In the genomic region with DNA sequence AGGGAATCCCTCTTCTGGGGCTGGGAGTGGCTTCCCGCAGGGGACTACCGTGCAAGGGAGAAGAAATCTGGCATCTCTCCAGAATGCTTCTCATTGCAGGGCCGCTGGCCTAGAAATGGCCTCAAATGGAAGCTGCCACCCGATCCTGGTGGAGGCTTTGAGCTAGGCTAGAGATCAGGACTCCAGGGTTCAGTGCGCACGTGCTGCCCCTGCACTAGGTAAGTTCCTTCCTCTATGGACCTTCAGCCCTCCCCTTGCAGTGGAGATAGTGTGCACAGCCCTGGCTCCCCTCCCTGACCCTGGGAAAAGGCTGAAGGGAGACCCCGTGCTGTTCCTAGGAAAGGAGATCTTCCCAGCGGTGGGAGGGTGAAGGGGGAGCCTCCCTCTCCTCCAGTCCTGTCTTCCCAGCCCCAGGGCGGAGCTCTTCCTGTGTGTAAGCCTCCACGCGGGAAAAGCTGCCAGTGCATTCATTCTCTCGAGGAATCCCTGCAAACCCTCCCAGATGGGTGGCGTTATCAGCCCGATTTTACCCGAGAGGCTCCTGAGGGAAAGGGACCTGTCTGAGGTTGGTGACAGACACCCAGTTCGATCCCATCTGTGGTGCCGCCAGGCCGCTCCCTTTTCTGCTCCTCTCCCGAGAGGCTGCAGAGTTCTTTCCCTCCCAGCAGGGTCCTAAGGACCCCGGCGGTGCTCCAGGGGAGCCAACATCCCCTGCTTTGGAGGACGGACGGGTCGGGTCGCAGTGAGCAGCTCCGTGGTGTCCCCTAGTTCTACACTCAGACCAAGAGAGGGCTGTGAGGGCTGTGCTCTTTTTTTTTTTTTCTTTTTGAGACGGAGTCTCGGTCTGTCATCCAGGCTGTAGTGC, we compare ENCODE assay signal across 8 cellular contexts. TPM values are rescaled to one million over a fixed set of nuclear protein-coding genes. Genes with fewer than 3 reads are reported as not detected.
A peak's percentile ranks its signal among the peaks of the same experiment; 100 is the strongest.
DNase-seq lines count a peak whose midpoint lies in the region; ATAC-seq and TF ChIP-seq lines count a peak whose summit lies in the region.

No MANE protein-coding gene starts in this region.

- H3K4me1 Mint-ChIP-seq in stimulated activated naive B cell treated with anti-CD40 and anti-IgM and Interleukin-4, amounts not matched to agents 10 μg/mL and 1 μg/mL and 100 μg/mL, for 72 hours, result peaks cover 7 to 22% of the 10 kb centered on the region in 2 donors

- peak overlapping the region; percentile 71 for H3K27ac Mint-ChIP-seq in stimulated activated naive B cell treated with anti-CD40 and anti-IgM and Interleukin-4, amounts not matched to agents 10 μg/mL and 1 μg/mL and 100 μg/mL, for 72 hours

- H3K27me3 Mint-ChIP-seq in stimulated activated naive B cell treated with anti-CD40 and anti-IgM and Interleukin-4, amounts not matched to agents 10 μg/mL and 1 μg/mL and 100 μg/mL, for 72 hours, result peaks cover 27 to 50% of the 10 kb centered on the region in 2 donors

- no peak for ATAC-seq in Right ventricle myocardium superior (ENCODE audit: poor library complexity)
- ATAC-seq in stimulated activated naive B cell treated with anti-CD40 and anti-IgM and Interleukin-4, amounts not matched to agents 10 μg/mL and 1 μg/mL and 100 μg/mL, for 72 hours (replicated peaks), result peak in 1 of 2 donors; percentile 10
- ATAC-seq in HG02623 (IDR thresholded peaks at IDR 0.05; ENCODE audit: unreplicated experiment), result no peak
- ATAC-seq in GM21390 (IDR thresholded peaks at IDR 0.05; ENCODE audit: unreplicated experiment), result no peak

- no peak overlapping the region for H3K27ac ChIP-seq in right atrium auricular region
- H3K27ac ChIP-seq in VCaP, result peak overlapping the region; percentile 88

- no peak for TF ChIP-seq CTCF in right atrium auricular region (IDR thresholded peaks at IDR 0.05)
- no peak for TF ChIP-seq CTCF in VCaP (conservative IDR thresholded peaks at IDR 0.05)
- no peak for TF ChIP-seq CTCF in fibroblast of pulmonary artery (IDR thresholded peaks at IDR 0.05; ENCODE audit: low read length, missing control alignments)

- H3K36me3 ChIP-seq in right atrium auricular region, result no peaks in the 10 kb centered on the region

- peaks cover 5 to 22% of the 10 kb centered on the region in 2 donors for H3K4me1 ChIP-seq in right atrium auricular region

- H3K27me3 ChIP-seq in right atrium auricular region, result no peaks in the 10 kb centered on the region

- intact Hi-C loops in Right ventricle myocardium superior (cut with DNase I), result no loop called here

- H3K36me3 Mint-ChIP-seq in stimulated activated naive B cell treated with anti-CD40 and anti-IgM and Interleukin-4, amounts not matched to agents 10 μg/mL and 1 μg/mL and 100 μg/mL, for 72 hours, result no peaks in the 10 kb centered on the region

- no peak for DNase-seq in right atrium auricular region (ENCODE audit: low spot score)
- DNase-seq in Right ventricle myocardium superior, result no peak
- peak; percentile 51 for DNase-seq in fibroblast of pulmonary artery (ENCODE audit: low read depth)
- no peak for DNase-seq in stimulated activated naive B cell treated with anti-CD40 and anti-IgM and Interleukin-4, amounts not matched to agents 10 μg/mL and 1 μg/mL and 100 μg/mL, for 72 hours
- no peak for DNase-seq in AG20443 (ENCODE audit: low spot score)

- peak overlapping the region; percentile 83 to 85 for H3K4me3 Mint-ChIP-seq in stimulated activated naive B cell treated with anti-CD40 and anti-IgM and Interleukin-4, amounts not matched to agents 10 μg/mL and 1 μg/mL and 100 μg/mL, for 72 hours

- no peaks in the 10 kb centered on the region for H3K9me3 ChIP-seq in right atrium auricular region

- no peaks in the 10 kb centered on the region for H3K9me3 Mint-ChIP-seq in stimulated activated naive B cell treated with anti-CD40 and anti-IgM and Interleukin-4, amounts not matched to agents 10 μg/mL and 1 μg/mL and 100 μg/mL, for 72 hours

- peak overlapping the region; percentile 75 to 94 for H3K4me3 ChIP-seq in right atrium auricular region
- H3K4me3 ChIP-seq in fibroblast of pulmonary artery (replicated peaks; ENCODE audit: low read depth, low read length), result no peak overlapping the region

RNA-seq across cellular contexts. Expression of a gene that starts 1.4 kb away (rescaled TPM):
- total RNA-seq in right atrium auricular region (10 to 100 TPM; 13.3 to 15.8 TPM), Right ventricle myocardium superior (7.2 TPM)

RNA-seq across cellular contexts. Expression of a gene that starts 36.5 kb away (rescaled TPM):
- total RNA-seq in right atrium auricular region (10 to 100 TPM in 1 of 2 donors, 1 to 10 TPM in 1; 9.7 to 12.1 TPM), Right ventricle myocardium superior (12.0 TPM)

RNA-seq across cellular contexts. Expression of a gene that starts 48.1 kb away (rescaled TPM):
- total RNA-seq in right atrium auricular region, result 10 to 100 TPM; 34.0 to 37.3 TPM
- 56.9 TPM for total RNA-seq in Right ventricle myocardium superior
